17 cellular contexts compared by ENCODE assay signal in the genomic region with DNA sequence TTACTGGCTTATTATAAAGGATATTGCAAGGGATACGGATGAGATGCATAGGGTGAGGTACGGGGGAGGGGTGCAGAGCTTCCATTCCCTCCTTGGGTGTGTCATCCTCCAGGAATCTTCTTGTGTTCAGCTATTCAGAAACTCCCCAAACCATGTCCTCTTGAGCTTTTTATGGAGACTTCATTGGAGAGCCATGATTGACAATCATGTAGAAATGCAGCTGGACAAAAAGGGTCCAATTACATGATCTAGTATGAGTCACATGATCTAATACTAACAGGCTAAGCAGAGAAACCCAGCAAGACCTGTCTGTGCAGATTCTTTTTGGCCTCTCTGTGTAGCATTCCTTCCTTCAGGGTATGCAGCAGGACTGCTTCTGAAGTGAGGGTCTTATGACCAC. TPM values are rescaled to one million over a fixed set of nuclear protein-coding genes. Genes with fewer than 3 reads are reported as not detected.
DNase-seq lines count a peak whose midpoint lies in the region; ATAC-seq and TF ChIP-seq lines count a peak whose summit lies in the region.
"Had no signal": no experiment of that assay in that cellular context is flagged by ENCODE, and none has a peak within 500 bp of the region (broad histone marks: within the 10 kb centered on the region; RNA-seq: fewer than 3 reads in every experiment).

No MANE protein-coding gene starts in this region.

- no peak overlapping the region for H3K9ac ChIP-seq in endodermal cell (ENCODE audit: extremely low read depth, low read length, poor library complexity, severe bottlenecking)

- no peak for TF ChIP-seq CTCF in hepatocyte (IDR thresholded peaks at IDR 0.05; ENCODE audit: poor library complexity)
- no peak for TF ChIP-seq CTCF in type B pancreatic cell (conservative IDR thresholded peaks at IDR 0.05)
- no peak for TF ChIP-seq CTCF in endodermal cell (conservative IDR thresholded peaks at IDR 0.05)

- WGBS in hepatocyte (ENCODE audit: low lambda C conversion rate, missing lambda C conversion rate): 42% methylated on average over 2 of the region's 2 CpGs
- WGBS in endodermal cell (ENCODE audit: insufficient coverage in 1 of 2, insufficient read length in 1 of 2), 2 experiments: 43 to 50% methylated on average over 2 of the region's 2 CpGs

- no peaks in the 10 kb centered on the region for H3K79me2 ChIP-seq in hepatocyte

- DNase-seq in NCI-H510A treated with DMSO at 0.1 percent for 48 hours (lab: John Stamatoyannopoulos, UW) (peak; percentile 4), NCI-H510A (lab: John Stamatoyannopoulos, UW) (no peak), T-helper 17 cell (no peak), hepatocyte (ENCODE audit: low spot score) (peak; percentile 25), type B pancreatic cell (ENCODE audit: extremely low spot score, unreplicated experiment) (no peak), endodermal cell (no peak)
- no peak for DNase-seq in activated CD4-positive, alpha-beta T cell treated with anti-CD3 and anti-CD28 coated beads, Interleukin-2, amount 10 ng/mL, durations not matched to agents 24 days and 14 days
- DNase-seq: 8988T; activated CD8-positive, alpha-beta T cell treated with anti-CD3 and anti-CD28 coated beads for 36 hours; adrenal gland; NCI-H446 treated with DMSO at 0.1 percent for 48 hours; nucleus accumbens; stimulated activated CD4-positive, alpha-beta T cell treated with anti-CD3 and anti-CD28 coated beads, Interleukin-4, amount 100 ng/mL, for 4 hours; WERI-Rb-1 had no signal

- H3K27me3 ChIP-seq in hepatocyte (no peaks in the 10 kb centered on the region), endodermal cell (ENCODE audit: control insufficient read depth, insufficient read depth, low read length, poor library complexity, severe bottlenecking) (no peaks in the 10 kb centered on the region)
- H3K27me3 ChIP-seq: adrenal gland had no signal

- H3K36me3 ChIP-seq in hepatocyte (replicated peaks; ENCODE audit: insufficient read depth, low read depth) (no peaks in the 10 kb centered on the region), endodermal cell (ENCODE audit: control insufficient read depth, insufficient read depth, low read length) (no peaks in the 10 kb centered on the region)
- H3K36me3 ChIP-seq: adrenal gland, WERI-Rb-1 had no signal

- H3K9me3 Mint-ChIP-seq in type B pancreatic cell (peaks cover 11% of the 10 kb centered on the region), endodermal cell (peaks cover 8% of the 10 kb centered on the region)
- H3K9me3 Mint-ChIP-seq in activated CD4-positive, alpha-beta T cell treated with anti-CD3 and anti-CD28 coated beads, Interleukin-2, amount 10 ng/mL, durations not matched to agents 24 days and 14 days: peaks cover 9% of the 10 kb centered on the region
- H3K9me3 Mint-ChIP-seq: activated CD8-positive, alpha-beta T cell treated with anti-CD3 and anti-CD28 coated beads for 36 hours had no signal

- H3K27ac Mint-ChIP-seq in T-helper 17 cell: peak overlapping the region; percentile 85
- H3K27ac Mint-ChIP-seq in type B pancreatic cell: peak overlapping the region; percentile 95
- no peak overlapping the region for H3K27ac Mint-ChIP-seq in activated CD4-positive, alpha-beta T cell treated with anti-CD3 and anti-CD28 coated beads, Interleukin-2, amount 10 ng/mL, durations not matched to agents 24 days and 14 days
- no peak overlapping the region for H3K27ac Mint-ChIP-seq in endodermal cell
- H3K27ac Mint-ChIP-seq: activated CD8-positive, alpha-beta T cell treated with anti-CD3 and anti-CD28 coated beads for 36 hours had no signal

- H3K27ac ChIP-seq in hepatocyte (peak overlapping the region; percentile 27), endodermal cell (ENCODE audit: low read depth, low read length) (no peak overlapping the region)
- H3K27ac ChIP-seq: adrenal gland, WERI-Rb-1 had no signal

- no peaks in the 10 kb centered on the region for H3K9me2 ChIP-seq in hepatocyte (replicated peaks; ENCODE audit: insufficient read depth)

- H4K20me1 ChIP-seq in hepatocyte (ENCODE audit: insufficient read depth, poor library complexity, severe bottlenecking): no peaks in the 10 kb centered on the region

- no peak overlapping the region for H3K4me3 ChIP-seq in hepatocyte
- H3K4me3 ChIP-seq in endodermal cell (ENCODE audit: low read length): no peak overlapping the region
- H3K4me3 ChIP-seq: adrenal gland had no signal

- H3K4me1 ChIP-seq in hepatocyte (ENCODE audit: insufficient read depth): peaks cover 7% of the 10 kb centered on the region
- H3K4me1 ChIP-seq in endodermal cell (ENCODE audit: control insufficient read depth, insufficient read depth, low read length): no peaks in the 10 kb centered on the region
- H3K4me1 ChIP-seq: adrenal gland had no signal

- H3K27me3 Mint-ChIP-seq in T-helper 17 cell: no peaks in the 10 kb centered on the region
- no peaks in the 10 kb centered on the region for H3K27me3 Mint-ChIP-seq in type B pancreatic cell
- H3K27me3 Mint-ChIP-seq in activated CD4-positive, alpha-beta T cell treated with anti-CD3 and anti-CD28 coated beads, Interleukin-2, amount 10 ng/mL, durations not matched to agents 24 days and 14 days: no peaks in the 10 kb centered on the region
- no peaks in the 10 kb centered on the region for H3K27me3 Mint-ChIP-seq in endodermal cell (ENCODE audit: insufficient read depth)
- H3K27me3 Mint-ChIP-seq: activated CD8-positive, alpha-beta T cell treated with anti-CD3 and anti-CD28 coated beads for 36 hours had no signal

- H3K4me1 Mint-ChIP-seq in T-helper 17 cell: peaks cover 35% of the 10 kb centered on the region
- H3K4me1 Mint-ChIP-seq in type B pancreatic cell (ENCODE audit: unreplicated experiment): peaks cover 16% of the 10 kb centered on the region
- H3K4me1 Mint-ChIP-seq in activated CD4-positive, alpha-beta T cell treated with anti-CD3 and anti-CD28 coated beads, Interleukin-2, amount 10 ng/mL, durations not matched to agents 24 days and 14 days: peaks cover 45% of the 10 kb centered on the region
- no peaks in the 10 kb centered on the region for H3K4me1 Mint-ChIP-seq in endodermal cell

- ATAC-seq in T-helper 17 cell (no peak), GM21367 (IDR thresholded peaks at IDR 0.05; ENCODE audit: unreplicated experiment) (no peak)
- ATAC-seq: activated CD8-positive, alpha-beta T cell treated with anti-CD3 and anti-CD28 coated beads for 36 hours had no signal

- no peak overlapping the region for H3K4me2 ChIP-seq in hepatocyte

- H3K4me3 Mint-ChIP-seq in T-helper 17 cell: no peak overlapping the region
- peak overlapping the region; percentile 83 for H3K4me3 Mint-ChIP-seq in type B pancreatic cell
- no peak overlapping the region for H3K4me3 Mint-ChIP-seq in activated CD4-positive, alpha-beta T cell treated with anti-CD3 and anti-CD28 coated beads, Interleukin-2, amount 10 ng/mL, durations not matched to agents 24 days and 14 days
- no peak overlapping the region for H3K4me3 Mint-ChIP-seq in endodermal cell
- H3K4me3 Mint-ChIP-seq: activated CD8-positive, alpha-beta T cell treated with anti-CD3 and anti-CD28 coated beads for 36 hours had no signal

- no peak overlapping the region for H2AFZ ChIP-seq in hepatocyte

- H3K9me3 ChIP-seq in T-helper 17 cell (ENCODE audit: control insufficient read depth, low read length, poor library complexity, severe bottlenecking): no peaks in the 10 kb centered on the region
- no peaks in the 10 kb centered on the region for H3K9me3 ChIP-seq in hepatocyte (ENCODE audit: low read depth)
- peaks cover 10% of the 10 kb centered on the region for H3K9me3 ChIP-seq in endodermal cell (ENCODE audit: control insufficient read depth, low read length)
- H3K9me3 ChIP-seq: adrenal gland had no signal

- intact Hi-C loops in activated CD4-positive, alpha-beta T cell treated with anti-CD3 and anti-CD28 coated beads, Interleukin-2, amount 10 ng/mL, durations not matched to agents 24 days and 14 days (cut with micrococcal nuclease): no loop called here

- H3K36me3 Mint-ChIP-seq in T-helper 17 cell (ENCODE audit: low read depth): no peaks in the 10 kb centered on the region
- H3K36me3 Mint-ChIP-seq in type B pancreatic cell: peaks cover 4% of the 10 kb centered on the region
- peaks cover 21% of the 10 kb centered on the region for H3K36me3 Mint-ChIP-seq in activated CD4-positive, alpha-beta T cell treated with anti-CD3 and anti-CD28 coated beads, Interleukin-2, amount 10 ng/mL, durations not matched to agents 24 days and 14 days (ENCODE audit: low read depth)
- H3K36me3 Mint-ChIP-seq in endodermal cell (ENCODE audit: low read depth): no peaks in the 10 kb centered on the region

RNA-seq across cellular contexts. Expression of a gene that starts 23.9 kb away (rescaled TPM):
- 1 to 10 TPM; 6.5 to 8.1 TPM for total RNA-seq in T-helper 17 cell
- total RNA-seq in hepatocyte: 10.1 and 16.1 TPM in 2 replicates
- 7.7 and 9.5 TPM in 2 replicates for polyA plus RNA-seq in hepatocyte
- 5.6 and 11.8 TPM in 2 replicates for total RNA-seq in type B pancreatic cell (ENCODE audit: low replicate concordance)
- total RNA-seq in activated CD4-positive, alpha-beta T cell treated with anti-CD3 and anti-CD28 coated beads, Interleukin-2, amount 10 ng/mL, durations not matched to agents 24 days and 14 days: 3.6 and 5.4 TPM in 2 replicates
- total RNA-seq in endodermal cell: 1 to 10 TPM; 6.2 to 8.9 TPM
- 4.7 TPM for polyA plus RNA-seq in endodermal cell (2013, experiment 1 of 2)
- 4.8 TPM for polyA plus RNA-seq in endodermal cell (2013, experiment 2 of 2)
- total RNA-seq: OCI-LY7 had no signal

RNA-seq across cellular contexts. Expression of a gene that starts 32.2 kb away (rescaled TPM):
- total RNA-seq in T-helper 17 cell (10 to 100 TPM; 20.3 to 21.3 TPM), hepatocyte (0.60 TPM in 1 of 2 replicates, not detected in the other), type B pancreatic cell (ENCODE audit: low replicate concordance) (2.2 and 2.6 TPM in 2 replicates), endodermal cell (not detected)
- 3.1 and 3.6 TPM in 2 replicates for polyA plus RNA-seq in hepatocyte
- 175 and 178 TPM in 2 replicates for total RNA-seq in activated CD4-positive, alpha-beta T cell treated with anti-CD3 and anti-CD28 coated beads, Interleukin-2, amount 10 ng/mL, durations not matched to agents 24 days and 14 days
- not detected for polyA plus RNA-seq in endodermal cell (2013, experiment 1 of 2)
- polyA plus RNA-seq in endodermal cell (2013, experiment 2 of 2): not detected
- total RNA-seq: Daoy had no signal

Comparison
In these comparisons a context has a peak if more than half of its experiments do, and no peak if none do; other contexts are left out.
1. DNase-seq: peak in NCI-H510A treated with DMSO at 0.1 percent for 48 hours (single experiment) and hepatocyte (single experiment); none in NCI-H510A (single experiment), T-helper 17 cell (0 of 3), type B pancreatic cell (single experiment), activated CD4-positive, alpha-beta T cell treated with anti-CD3 and anti-CD28 coated beads, Interleukin-2, amount 10 ng/mL, durations not matched to agents 24 days and 14 days (single experiment) and endodermal cell (single experiment).
2. H3K27ac Mint-ChIP-seq: peak in T-helper 17 cell (single experiment) and type B pancreatic cell (single experiment); none in activated CD4-positive, alpha-beta T cell treated with anti-CD3 and anti-CD28 coated beads, Interleukin-2, amount 10 ng/mL, durations not matched to agents 24 days and 14 days (single experiment) and endodermal cell (single experiment).